ENCODE assay signal across 8 cellular contexts in the genomic region with DNA sequence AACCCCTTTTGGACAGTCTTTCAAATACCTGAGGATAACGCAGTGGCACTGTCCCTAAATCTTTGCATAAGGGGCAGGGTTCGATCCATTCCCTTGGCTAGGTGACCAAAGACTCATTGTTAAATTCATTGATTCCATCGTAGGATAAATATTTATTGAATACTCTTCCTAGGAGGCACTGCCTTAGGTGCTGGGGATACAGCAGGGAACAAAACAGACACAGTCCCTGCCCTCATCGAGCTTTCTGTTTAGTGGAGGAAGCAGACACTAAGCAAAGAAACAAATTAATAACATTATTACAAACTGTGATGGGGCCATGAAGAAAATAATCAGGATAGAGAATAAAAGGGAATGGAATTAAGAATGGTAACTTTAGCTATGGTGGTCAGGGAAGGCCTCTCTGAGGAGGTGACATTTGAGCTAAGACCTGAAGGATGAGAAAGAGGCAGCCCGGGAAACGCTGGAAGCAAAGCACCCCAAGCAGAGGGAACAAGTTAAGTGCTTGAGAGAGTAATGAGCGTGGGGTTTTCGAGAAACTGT. TPM values are rescaled to one million over a fixed set of nuclear protein-coding genes. Genes with fewer than 3 reads are reported as not detected.
DNase-seq lines count a peak whose midpoint lies in the region; ATAC-seq and TF ChIP-seq lines count a peak whose summit lies in the region.

No MANE protein-coding gene starts in this region.

- H3K27ac ChIP-seq in Panc1 (ENCODE audit: low read length) (peak overlapping the region; percentile 98), epithelial cell of prostate (peak overlapping the region; percentile 88)

- no peaks in the 10 kb centered on the region for H3K27me3 ChIP-seq in Caco-2 (replicated peaks; ENCODE audit: control insufficient read depth, insufficient read depth, low read length)
- H3K27me3 ChIP-seq in Panc1 (ENCODE audit: control insufficient read depth, insufficient read depth, low read length) = no peaks in the 10 kb centered on the region

- H3K27me3 Mint-ChIP-seq in Caco-2 (ENCODE audit: insufficient read depth, unreplicated experiment) = no peaks in the 10 kb centered on the region
- H3K27me3 Mint-ChIP-seq in osteocyte (ENCODE audit: unreplicated experiment) = no peaks in the 10 kb centered on the region

- H3K36me3 ChIP-seq in Caco-2 (ENCODE audit: control insufficient read depth, insufficient read depth, low read length) (peaks cover 3% of the 10 kb centered on the region; the same call in 1 of the 2 replicates), Panc1 (ENCODE audit: control insufficient read depth, insufficient read depth, low read length) (peaks cover 4% of the 10 kb centered on the region; the same call in 1 of the 2 replicates)

- H3K9me3 Mint-ChIP-seq in Caco-2 (ENCODE audit: unreplicated experiment) (no peaks in the 10 kb centered on the region), osteocyte (ENCODE audit: unreplicated experiment) (no peaks in the 10 kb centered on the region)

- H3K27ac Mint-ChIP-seq in Caco-2 (ENCODE audit: unreplicated experiment) (peak overlapping the region; percentile 81), osteocyte (ENCODE audit: unreplicated experiment) (peak overlapping the region; percentile 88)

- DNase-seq in Caco-2 (no peak), Panc1 (ENCODE audit: low read depth, low spot score) (no peak), epithelial cell of prostate (ENCODE audit: low read depth, low spot score) (no peak), osteocyte (ENCODE audit: extremely low spot score, unreplicated experiment) (no peak), NCI-H1105 (lab: John Stamatoyannopoulos, UW) (no peak), AG20443 (ENCODE audit: low spot score) (no peak), GOT3 (lab: John Stamatoyannopoulos, UW) (no peak)
- DNase-seq in stimulated activated CD4-positive, alpha-beta T cell treated with anti-CD3 and anti-CD28 coated beads, Interleukin-2, amount 100 ng/mL, for 24 hours = no peak

- H3K4me1 Mint-ChIP-seq in Caco-2 (ENCODE audit: low read depth, unreplicated experiment) (peaks cover 7% of the 10 kb centered on the region), osteocyte (ENCODE audit: unreplicated experiment) (peaks cover 18% of the 10 kb centered on the region)

- H3K9me3 ChIP-seq in Caco-2 (no peaks in the 10 kb centered on the region), Panc1 (ENCODE audit: control insufficient read depth, insufficient read depth, low read depth, low read length) (no peaks in the 10 kb centered on the region)

- peak overlapping the region; percentile 91 for H3K4me3 Mint-ChIP-seq in Caco-2 (ENCODE audit: unreplicated experiment)
- peak overlapping the region; percentile 94 for H3K4me3 Mint-ChIP-seq in osteocyte (ENCODE audit: unreplicated experiment)

- intact Hi-C loops in Caco-2 (cut with micrococcal nuclease; ENCODE audit: unreplicated experiment) (loop anchor here (1.0 kb wide), 1 partner anchor 9 kb away; a partner anchor contains a TSS), Panc1 (cut with micrococcal nuclease; ENCODE audit: unreplicated experiment) (no loop called here)

- CTCF ChIA-PET in Caco-2 (lab: Charles Lee) = interaction anchor here (0.8 to 2.4 kb wide), 10 partner anchors 7 to 196 kb away, joined by 3 to 19 read pairs (median 4); a partner anchor contains a TSS
- CTCF ChIA-PET in Panc1 (lab: Charles Lee) = no interaction called here

- POLR2A ChIA-PET in Caco-2 (lab: Charles Lee) = interaction anchor here (0.6 to 3.2 kb wide), 17 partner anchors 9 to 220 kb away, joined by 3 to 42 read pairs (median 7); a partner anchor contains a TSS
- POLR2A ChIA-PET in Panc1 (lab: Charles Lee) = interaction anchor here (0.7 kb wide), 1 partner anchor 78 kb away, joined by 3 read pairs; no protein-coding TSS in a partner anchor

- no peak for ATAC-seq in Panc1

- BruUV-seq in Caco-2 (replicated peaks; lab: Mats Ljungman, UMichigan) (TSS peak; percentile 41), Panc1 (replicated peaks; lab: Mats Ljungman, UMichigan) (no TSS peak)

- H3K36me3 Mint-ChIP-seq in Caco-2 (ENCODE audit: insufficient read depth, unreplicated experiment) (peaks cover 52% of the 10 kb centered on the region), osteocyte (ENCODE audit: unreplicated experiment) (peaks cover 11% of the 10 kb centered on the region)

- H3K4me3 ChIP-seq in Caco-2 (ENCODE audit: low read depth, low read length) (peak overlapping the region; percentile 81), Panc1 (ENCODE audit: low read depth in 2 of 2, low read length in 2 of 2) (peak overlapping the region; percentile 81 to 94)

- peaks cover 13% of the 10 kb centered on the region for H3K4me1 ChIP-seq in Caco-2
- peaks cover 14% of the 10 kb centered on the region for H3K4me1 ChIP-seq in Panc1 (ENCODE audit: control insufficient read depth, insufficient read depth, low read length)

- in situ Hi-C loops in Panc1 (cut with HindIII; ENCODE audit: low pct_unique_long_range_greater_than_20kb, low sequenced_read_pairs) = no loop called here

- no peak for TF ChIP-seq CTCF in Caco-2 (IDR thresholded peaks at IDR 0.05; ENCODE audit: insufficient read depth in 1 of 2, low read depth in 1 of 2, low read length in 1 of 2, severe bottlenecking in 1 of 2, unreplicated experiment in 1 of 2)
- no peak for TF ChIP-seq CTCF in Panc1 (IDR thresholded peaks at IDR 0.05)
- no peak for TF ChIP-seq CTCF in osteocyte (IDR thresholded peaks at IDR 0.05)

RNA-seq across cellular contexts. Expression of a gene that starts 0.7 kb away (rescaled TPM):
- 37.2 and 37.6 TPM in 2 replicates for total RNA-seq in Caco-2 (2022)
- total RNA-seq in Panc1 (2021; ENCODE audit: unreplicated experiment) = 68.2 TPM
- polyA plus RNA-seq in Panc1 (2012; ENCODE audit: insufficient read length) = 82.8 TPM
- total RNA-seq in osteocyte = 35.8 and 41.4 TPM in 2 replicates

RNA-seq across cellular contexts. Expression of a gene that starts 8.0 kb away (rescaled TPM):
- total RNA-seq in Caco-2 (2022) (1.1 and 1.3 TPM in 2 replicates), Panc1 (2021; ENCODE audit: unreplicated experiment) (2.7 TPM), osteocyte (3.3 and 4.4 TPM in 2 replicates)
- 5.8 TPM for polyA plus RNA-seq in Panc1 (2012; ENCODE audit: insufficient read length)

RNA-seq across cellular contexts. Expression of a gene that starts 8.5 kb away (rescaled TPM):
- 61.2 and 68.7 TPM in 2 replicates for total RNA-seq in Caco-2 (2022)
- total RNA-seq in Panc1 (2021; ENCODE audit: unreplicated experiment) = 88.8 TPM
- 77.9 TPM for polyA plus RNA-seq in Panc1 (2012; ENCODE audit: insufficient read length)
- total RNA-seq in osteocyte = 78.8 and 80.9 TPM in 2 replicates

RNA-seq across cellular contexts. Expression of a gene that starts 19.4 kb away (rescaled TPM):
- total RNA-seq in Caco-2 (2022) (134 and 135 TPM in 2 replicates), Panc1 (2021; ENCODE audit: unreplicated experiment) (163 TPM), osteocyte (91.6 and 107 TPM in 2 replicates)
- polyA plus RNA-seq in Panc1 (2012; ENCODE audit: insufficient read length) = 129 TPM

RNA-seq across cellular contexts. Expression of a gene that starts 25.3 kb away (rescaled TPM):
- 414 and 442 TPM in 2 replicates for total RNA-seq in Caco-2 (2022)
- total RNA-seq in Panc1 (2021; ENCODE audit: unreplicated experiment) = 415 TPM
- polyA plus RNA-seq in Panc1 (2012; ENCODE audit: insufficient read length) = 318 TPM
- total RNA-seq in osteocyte = 366 and 389 TPM in 2 replicates
